ENCODE assay signal across 28 cellular contexts in the genomic region with DNA sequence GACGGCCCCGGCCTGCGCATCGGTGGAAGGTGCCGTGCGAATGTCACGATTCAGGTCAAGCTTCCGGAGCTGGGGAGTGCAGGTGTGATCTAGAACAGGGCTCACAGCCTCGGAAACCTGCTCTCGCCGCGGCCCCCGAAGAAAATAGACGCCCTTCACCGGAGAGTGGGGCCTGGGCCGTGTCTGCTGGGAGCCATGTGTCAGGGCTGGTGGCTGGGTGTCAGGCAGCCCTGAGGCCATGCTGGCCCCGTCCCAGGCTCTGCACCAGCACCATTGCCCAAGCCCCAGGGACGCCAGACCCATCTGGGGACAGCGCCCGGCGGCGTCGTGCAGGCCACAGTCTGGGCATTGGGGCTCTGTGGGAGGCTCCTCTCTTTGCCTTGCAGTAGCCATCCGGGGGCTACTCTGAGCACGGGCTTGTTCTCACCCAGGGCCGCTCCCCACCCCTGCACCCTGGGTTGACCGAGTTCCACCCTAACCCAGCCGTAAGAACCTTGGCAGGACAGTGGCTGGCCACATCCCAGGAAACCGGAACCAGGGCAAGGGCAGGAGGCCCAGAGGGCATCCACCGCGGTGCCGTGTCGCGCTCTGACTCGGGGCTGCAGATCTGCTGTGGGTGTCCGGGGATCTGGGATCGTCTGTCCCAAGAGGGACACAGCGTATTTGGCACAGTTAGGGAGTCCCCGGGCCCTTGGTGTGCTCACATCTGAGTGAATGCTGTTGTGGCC. TPM values are rescaled to one million over a fixed set of nuclear protein-coding genes. Genes with fewer than 3 reads are reported as not detected.
DNase-seq lines count a peak whose midpoint lies in the region; ATAC-seq and TF ChIP-seq lines count a peak whose summit lies in the region.
"Had no signal": no experiment of that assay in that cellular context is flagged by ENCODE, and none has a peak within 500 bp of the region (broad histone marks: within the 10 kb centered on the region; RNA-seq: fewer than 3 reads in every experiment).

No MANE protein-coding gene starts in this region.

- H4K8ac ChIP-seq in IMR-90 (ENCODE audit: low read depth in 2 of 2, low read length in 2 of 2): no peak overlapping the region

- BruUV-seq in IMR-90 (replicated peaks; lab: Mats Ljungman, UMichigan): no TSS peak

- no peak overlapping the region for H3K27ac ChIP-seq in IMR-90 (ENCODE audit: insufficient read depth, low read length)
- peak overlapping the region; percentile 46 for H3K27ac ChIP-seq in psoas muscle
- no peak overlapping the region for H3K27ac ChIP-seq in uterus
- H3K27ac ChIP-seq: ascending aorta, coronary artery, epithelial cell of prostate, KMS-11, skin epidermis, thoracic aorta, vagina had no signal

- no peak overlapping the region for H2BK15ac ChIP-seq in IMR-90 (ENCODE audit: low read depth, low read length)

- H4K91ac ChIP-seq in IMR-90 (ENCODE audit: insufficient read depth, low read depth, low read length): no peak overlapping the region

- no peak overlapping the region for H4K5ac ChIP-seq in IMR-90 (ENCODE audit: low read depth, low read length)

- no peak for ATAC-seq in IMR-90 (ENCODE audit: low read depth)
- peak; percentile 16 for ATAC-seq in left ventricle myocardium superior
- peak; percentile 41 to 71 (median 56) for ATAC-seq in psoas muscle
- no peak for ATAC-seq in activated CD4-positive, CD25-positive, alpha-beta regulatory T cell treated with anti-CD3 and anti-CD28 coated beads, Interleukin-2, amount 50 U/mL, for 24 hours
- ATAC-seq: activated CD4-positive, alpha-beta T cell treated with anti-CD3 and anti-CD28 coated beads for 36 hours; activated CD8-positive, alpha-beta T cell treated with anti-CD3 and anti-CD28 coated beads, Interleukin-2, amount 10 ng/mL, durations not matched to agents 7 days and 5 days; Panc1 had no signal

- H3K23ac ChIP-seq in IMR-90 (ENCODE audit: low read depth, low read length): no peak overlapping the region

- peaks cover 21% of the 10 kb centered on the region for H3K36me3 ChIP-seq in BE2C
- peaks cover 46% of the 10 kb centered on the region for H3K36me3 ChIP-seq in IMR-90 (ENCODE audit: control insufficient read depth, insufficient read depth, low read length)
- peaks cover 2 to 48% of the 10 kb centered on the region in 2 donors for H3K36me3 ChIP-seq in psoas muscle (ENCODE audit: insufficient read depth in 1 of 2, low read depth in 1 of 2)
- H3K36me3 ChIP-seq in uterus: no peaks in the 10 kb centered on the region

- intact Hi-C loops in IMR-90 (cut with micrococcal nuclease): no loop called here
- intact Hi-C loops in left ventricle myocardium superior (cut with micrococcal nuclease): no loop called here
- intact Hi-C loops in psoas muscle (cut with DNase I): no loop called here
- intact Hi-C loops in uterus (cut with DNase I; ENCODE audit: low total_unique reads): no loop called here

- H3K14ac ChIP-seq in IMR-90 (replicated peaks; ENCODE audit: low read depth, low read length): no peak overlapping the region

- H3K4me1 ChIP-seq in BE2C: peaks cover 4% of the 10 kb centered on the region; the same call in 1 of the 2 replicates
- peaks cover 2% of the 10 kb centered on the region; the same call in 1 of the 2 replicates for H3K4me1 ChIP-seq in IMR-90 (ENCODE audit: control insufficient read depth, insufficient read depth, low read length)
- H3K4me1 ChIP-seq in psoas muscle: peaks cover 32% of the 10 kb centered on the region
- H3K4me1 ChIP-seq in uterus: no peaks in the 10 kb centered on the region

- no peaks in the 10 kb centered on the region for H3K9me3 ChIP-seq in BE2C
- no peaks in the 10 kb centered on the region for H3K9me3 ChIP-seq in IMR-90 (ENCODE audit: control insufficient read depth, insufficient read depth, low read length)
- no peaks in the 10 kb centered on the region for H3K9me3 ChIP-seq in psoas muscle
- H3K9me3 ChIP-seq in uterus: no peaks in the 10 kb centered on the region
- H3K9me3 ChIP-seq: ascending aorta, MG63, thoracic aorta, vagina had no signal

- no peak overlapping the region for H3K56ac ChIP-seq in IMR-90 (ENCODE audit: extremely low read depth, insufficient read depth, low read length)

- H3K27me3 ChIP-seq in BE2C (no peaks in the 10 kb centered on the region), IMR-90 (ENCODE audit: control insufficient read depth, insufficient read depth, low read length) (no peaks in the 10 kb centered on the region), psoas muscle (ENCODE audit: insufficient read depth in 3 of 3, low read length in 2 of 3) (no peaks in the 10 kb centered on the region), uterus (no peaks in the 10 kb centered on the region)
- H3K27me3 ChIP-seq: ascending aorta, MG63, vagina had no signal

- DNase-seq in BE2C (peak; percentile 83), IMR-90 (no peak), left ventricle myocardium superior (peak; percentile 68), psoas muscle (peak in 1 of 2 donors; percentile 87), uterus (no peak)
- no peak for DNase-seq in stimulated activated naive CD4-positive, alpha-beta T cell (lab: John Stamatoyannopoulos, UW)
- DNase-seq in activated CD4-positive, alpha-beta T cell treated with anti-CD3 and anti-CD28 coated beads, Interleukin-2, amount 50 U/mL, for 48 hours: no peak
- DNase-seq: activated CD4-positive, alpha-beta T cell treated with anti-CD3 and anti-CD28 coated beads for 36 hours; activated CD8-positive, alpha-beta T cell treated with anti-CD3 and anti-CD28 coated beads, Interleukin-2, amount 10 ng/mL, durations not matched to agents 7 days and 5 days; activated effector memory CD4-positive, alpha-beta T cell treated with anti-CD3 and anti-CD28 coated beads, Interleukin-2, amount 50 U/mL, for 16 hours; effector memory CD4-positive, alpha-beta T cell; EL; glutamatergic neuron; MG63; NCI-H1436; NCI-H345; nucleus accumbens; SW 1271 had no signal

- H3K18ac ChIP-seq in IMR-90 (ENCODE audit: low read depth, low read length): no peak overlapping the region

- no peak overlapping the region for H3K4ac ChIP-seq in IMR-90 (ENCODE audit: low read depth, low read length)

- POLR2A ChIA-PET in IMR-90 (lab: Charles Lee; ENCODE audit: unreplicated experiment): no interaction called here

- no peak overlapping the region for H2AK5ac ChIP-seq in IMR-90 (ENCODE audit: low read depth, low read length)

- in situ Hi-C loops in IMR-90 (cut with MboI; ENCODE audit: low sequenced_read_pairs): no loop called here

- H2AFZ ChIP-seq in IMR-90 (replicated peaks; ENCODE audit: low read length, poor library complexity): no peak overlapping the region

- no peak for TF ChIP-seq POLR2A in IMR-90 (IDR thresholded peaks at IDR 0.05; ENCODE audit: low read depth, low read length)
- no peak for TF ChIP-seq POLR2A in uterus (IDR thresholded peaks at IDR 0.05)

- no peak overlapping the region for H2BK5ac ChIP-seq in IMR-90 (ENCODE audit: low read depth, low read length, poor library complexity, severe bottlenecking)

- H4K20me1 ChIP-seq in IMR-90 (ENCODE audit: insufficient read depth, low read length): no peaks in the 10 kb centered on the region; the same call in none of the 2 replicates

- no peak overlapping the region for H2BK120ac ChIP-seq in IMR-90 (ENCODE audit: low read depth, low read length)

- dilution Hi-C loops in IMR-90 (cut with HindIII; ENCODE audit: low sequenced_read_pairs, unreplicated experiment): no loop called here

- TF ChIP-seq CTCF in BE2C (IDR thresholded peaks at IDR 0.05; ENCODE audit: low read depth, low read length): no peak
- no peak for TF ChIP-seq CTCF in IMR-90 (conservative IDR thresholded peaks at IDR 0.05; ENCODE audit: low read depth, low read length)
- TF ChIP-seq CTCF in psoas muscle (IDR thresholded peaks at IDR 0.05): no peak
- TF ChIP-seq CTCF in uterus (IDR thresholded peaks at IDR 0.05): no peak

- H3K4me2 ChIP-seq in IMR-90 (ENCODE audit: low read depth, low read length): no peak overlapping the region
- H3K4me2 ChIP-seq: KMS-11 had no signal

- H2AK9ac ChIP-seq in IMR-90 (replicated peaks; ENCODE audit: low read depth, low read length, poor library complexity): peak overlapping the region; percentile 37

- WGBS in IMR-90 (ENCODE audit: extremely low coverage in 2 of 2, insufficient read length in 1 of 2), 2 experiments: 92% methylated on average over 29 of the region's 39 CpGs; no CpG with 5 or more reads in 1 of the 2 experiments
- 44 to 66% (median 50%) methylated on average over 36 to 39 of the region's 39 CpGs for WGBS in psoas muscle, 3 donors

- CTCF ChIA-PET in IMR-90 (lab: Yijun Ruan, JAX): no interaction called here

- H3K4me3 ChIP-seq in BE2C (ENCODE audit: low read depth, low read length) (no peak overlapping the region), IMR-90 (ENCODE audit: insufficient read depth, low read depth, low read length) (no peak overlapping the region), psoas muscle (peak overlapping the region; percentile 4), uterus (no peak overlapping the region)
- H3K4me3 ChIP-seq: ascending aorta, coronary artery, MG63, skin epidermis, thoracic aorta, vagina had no signal

- no peak overlapping the region for H3K9ac ChIP-seq in IMR-90 (ENCODE audit: low read depth, low read length)
- H3K9ac ChIP-seq: KMS-11 had no signal

- H3K9me1 ChIP-seq in IMR-90 (ENCODE audit: insufficient read depth, low read length): peaks cover 5% of the 10 kb centered on the region; the same call in 1 of the 2 replicates

- H3K79me1 ChIP-seq in IMR-90 (ENCODE audit: low read depth in 1 of 2, low read length in 2 of 2): 0 out of 4 replicates have a peak, but pooled peaks cover 0 to 2% of the 10 kb centered on the region in 2 experiments

- no peak for TF ChIP-seq RAD21 in IMR-90 (IDR thresholded peaks at IDR 0.05; ENCODE audit: low read length)

- H2BK20ac ChIP-seq in IMR-90 (ENCODE audit: low read depth, low read length): no peak overlapping the region

RNA-seq across cellular contexts. Expression of a gene that starts 5.3 kb away (rescaled TPM):
- polyA plus RNA-seq in BE2C (2012; ENCODE audit: insufficient read depth, insufficient read length, low read depth): 141 TPM
- total RNA-seq in IMR-90 (2012; rRNA removed) (22.9 and 28.3 TPM in 2 replicates), left ventricle myocardium superior (51.7 TPM), psoas muscle (10 to 100 TPM in 1 of 4 donors, 1 to 10 TPM in 3; 6.3 to 20.2 (median 8.4) TPM), uterus (10 to 100 TPM; 15.4 to 48.3 (median 33.1) TPM)
- polyA plus RNA-seq in IMR-90 (2012; rRNA removed) (44.3 and 63.8 TPM in 2 replicates), psoas muscle (1 to 10 TPM; 6.6 to 9.7 (median 7.4) TPM)
- 55.5 and 62.4 TPM in 2 replicates for polyA plus RNA-seq in IMR-90 (2012; cell fraction: cytosol; rRNA removed)
- polyA plus RNA-seq in IMR-90 (2012; cell fraction: nucleus; rRNA removed; ENCODE audit: low replicate concordance): 25.7 and 61.5 TPM in 2 replicates

RNA-seq across cellular contexts. Expression of a gene that starts 46.0 kb away (rescaled TPM):
- 26.6 TPM for polyA plus RNA-seq in BE2C (2012; ENCODE audit: insufficient read depth, insufficient read length, low read depth)
- 22.2 and 24.4 TPM in 2 replicates for total RNA-seq in IMR-90 (2012; rRNA removed)
- 23.7 and 25.0 TPM in 2 replicates for polyA plus RNA-seq in IMR-90 (2012; rRNA removed)
- 15.1 and 18.0 TPM in 2 replicates for polyA plus RNA-seq in IMR-90 (2012; cell fraction: cytosol; rRNA removed)
- 91.7 and 149 TPM in 2 replicates for polyA plus RNA-seq in IMR-90 (2012; cell fraction: nucleus; rRNA removed; ENCODE audit: low replicate concordance)
- 7.8 TPM for total RNA-seq in left ventricle myocardium superior
- 1 to 10 TPM; 5.2 to 9.1 (median 7.4) TPM for total RNA-seq in psoas muscle
- polyA plus RNA-seq in psoas muscle: 10 to 100 TPM; 10.7 to 15.0 (median 14.2) TPM
- 10 to 100 TPM in 3 of 4 donors, 1 to 10 TPM in 1; 2.4 to 51.7 (median 33.1) TPM for total RNA-seq in uterus

RNA-seq across cellular contexts. Expression of a gene that starts 46.2 kb away (rescaled TPM):
- polyA plus RNA-seq in BE2C (2012; ENCODE audit: insufficient read depth, insufficient read length, low read depth): 0.57 TPM
- total RNA-seq in IMR-90 (2012; rRNA removed): 0.54 and 0.56 TPM in 2 replicates
- polyA plus RNA-seq in IMR-90 (2012; rRNA removed): 1.7 TPM in 2 replicates
- polyA plus RNA-seq in IMR-90 (2012; cell fraction: cytosol; rRNA removed): 0.68 and 1.1 TPM in 2 replicates
- 0.99 and 1.6 TPM in 2 replicates for polyA plus RNA-seq in IMR-90 (2012; cell fraction: nucleus; rRNA removed; ENCODE audit: low replicate concordance)
- total RNA-seq in left ventricle myocardium superior: 0.30 TPM
- total RNA-seq in psoas muscle: 1 to 10 TPM in 1 of 4 donors, under 1 TPM in 2, not detected in 1; 0.42 to 1.1 (median 0.71) TPM
- 1 to 10 TPM; 1.2 to 2.1 (median 1.8) TPM for polyA plus RNA-seq in psoas muscle
- 1 to 10 TPM in 1 of 4 donors, under 1 TPM in 1, not detected in 2; 0.67 to 3.5 TPM for total RNA-seq in uterus
- total RNA-seq: ascending aorta, H1, thoracic aorta, vagina had no signal

Comparison
In these comparisons a context has a peak if more than half of its experiments do, and no peak if none do; other contexts are left out.
1. DNase-seq: peak in BE2C (single experiment) and left ventricle myocardium superior (single experiment); none in IMR-90 (single experiment), stimulated activated naive CD4-positive, alpha-beta T cell (0 of 6), activated CD4-positive, alpha-beta T cell treated with anti-CD3 and anti-CD28 coated beads, Interleukin-2, amount 50 U/mL, for 48 hours (0 of 2) and uterus (0 of 2).
2. ATAC-seq: peak in left ventricle myocardium superior (single experiment) and psoas muscle (4 of 4); none in IMR-90 (single experiment) and activated CD4-positive, CD25-positive, alpha-beta regulatory T cell treated with anti-CD3 and anti-CD28 coated beads, Interleukin-2, amount 50 U/mL, for 24 hours (0 of 2).